In genomic region chr12:113141716-113142115, GRCh38 we compare ENCODE assay signal across 8 cellular contexts. TPM values are rescaled to one million over a fixed set of nuclear protein-coding genes. Genes with fewer than 3 reads are reported as not detected.
"Had no signal": no experiment of that assay in that cellular context is flagged by ENCODE, and none has a peak within 500 bp of the region (broad histone marks: within the 10 kb centered on the region; RNA-seq: fewer than 3 reads in every experiment).

No MANE protein-coding gene starts in this region.

RNA-seq across cellular contexts. Expression of gene RASAL1, which starts 6.2 kb away (rescaled TPM):
- total RNA-seq: fibroblast of lung, mesenteric fat pad, myocyte, neural crest cell, SJCRH30 had no signal

RNA-seq across cellular contexts. Expression of gene CFAP73, which starts 7.8 kb away (rescaled TPM):
- total RNA-seq: dermis blood vessel endothelial cell, fibroblast of lung, mesenteric fat pad, myocyte, neural crest cell, SJCRH30, T-helper 17 cell, urinary bladder had no signal
